1 cellular context compared by ENCODE assay signal in the genomic region with DNA sequence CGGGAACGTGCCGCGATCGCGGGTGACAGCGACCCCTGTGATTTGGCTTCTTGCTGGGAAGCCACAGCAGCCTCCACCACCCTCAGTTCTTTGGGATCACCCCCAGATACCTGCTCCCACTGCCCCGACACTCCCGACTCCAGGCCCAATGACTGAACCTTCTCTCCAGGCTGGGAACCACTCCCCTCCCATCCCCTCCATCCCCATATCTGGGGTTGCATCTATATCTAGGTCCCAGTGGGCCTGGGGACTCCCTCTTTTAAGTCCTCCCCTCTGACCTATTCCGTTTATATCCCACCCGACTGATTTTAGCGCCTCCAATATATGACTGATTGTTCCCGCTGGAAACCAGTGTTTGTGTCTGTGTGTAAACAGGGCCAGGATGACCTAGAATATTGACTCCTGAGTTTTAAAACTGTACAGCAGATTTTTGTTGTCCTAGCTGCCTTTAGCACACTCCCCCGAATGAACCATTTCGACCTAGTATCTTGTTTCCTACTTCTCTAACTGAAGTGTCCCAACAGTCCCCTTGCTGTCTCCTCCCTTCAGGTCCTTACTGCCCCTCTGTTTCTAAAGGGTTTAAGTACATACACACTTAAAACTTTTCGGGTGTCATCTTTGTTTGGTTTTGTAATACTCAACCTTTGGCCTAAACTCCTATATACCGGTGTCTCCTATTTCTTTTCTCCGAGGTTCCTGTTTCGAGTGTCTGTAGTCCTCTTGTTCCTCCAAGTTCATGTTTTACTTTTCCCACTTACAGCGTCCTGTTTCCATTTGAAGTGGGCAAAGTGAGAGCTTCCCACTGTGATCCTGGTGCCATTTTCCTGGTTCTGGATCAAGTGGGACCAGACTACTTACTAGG.
TF ChIP-seq lines count a peak whose summit lies in the region.

No MANE protein-coding gene starts in this region.

TF ChIP-seq in IMR-90, 13 proteins besides CTCF, POLR2A, EP300 and RAD21 (continued from another document):
- TF ChIP-seq, protein P1, sequence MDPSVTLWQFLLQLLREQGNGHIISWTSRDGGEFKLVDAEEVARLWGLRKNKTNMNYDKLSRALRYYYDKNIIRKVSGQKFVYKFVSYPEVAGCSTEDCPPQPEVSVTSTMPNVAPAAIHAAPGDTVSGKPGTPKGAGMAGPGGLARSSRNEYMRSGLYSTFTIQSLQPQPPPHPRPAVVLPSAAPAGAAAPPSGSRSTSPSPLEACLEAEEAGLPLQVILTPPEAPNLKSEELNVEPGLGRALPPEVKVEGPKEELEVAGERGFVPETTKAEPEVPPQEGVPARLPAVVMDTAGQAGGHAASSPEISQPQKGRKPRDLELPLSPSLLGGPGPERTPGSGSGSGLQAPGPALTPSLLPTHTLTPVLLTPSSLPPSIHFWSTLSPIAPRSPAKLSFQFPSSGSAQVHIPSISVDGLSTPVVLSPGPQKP (IDR thresholded peaks at IDR 0.05; ENCODE audit: borderline replicate concordance, low read depth, low read length), result no peak
- TF ChIP-seq RCOR1 (IDR thresholded peaks at IDR 0.05; ENCODE audit: insufficient replicate concordance, low read length) (no peak), MAFK (IDR thresholded peaks at IDR 0.05; ENCODE audit: low read depth, low read length) (no peak), NFE2L2 (IDR thresholded peaks at IDR 0.05; ENCODE audit: low read depth, low read length) (no peak), USF2 (IDR thresholded peaks at IDR 0.05; ENCODE audit: low read depth, low read length) (no peak), SMC3 (IDR thresholded peaks at IDR 0.05; ENCODE audit: low read depth, low read length) (no peak), BHLHE40 (IDR thresholded peaks at IDR 0.05; ENCODE audit: low read depth, low read length) (no peak), MXI1 (IDR thresholded peaks at IDR 0.05; ENCODE audit: borderline replicate concordance, low read depth, low read length) (no peak), CEBPB (IDR thresholded peaks at IDR 0.05; ENCODE audit: low read depth, low read length) (no peak), RFX5 (IDR thresholded peaks at IDR 0.05; ENCODE audit: low read depth, low read length) (no peak), MAZ (IDR thresholded peaks at IDR 0.05; ENCODE audit: borderline replicate concordance, low read depth, low read length) (no peak), FOS (IDR thresholded peaks at IDR 0.05; ENCODE audit: low read depth, low read length) (no peak)
TF ChIP-seq in IMR-90: peak in this region for 0.
